Comparison of ENCODE assay signal across 10 cellular contexts in genomic region chr2:143177081-143177786, GRCh38. TPM values are rescaled to one million over a fixed set of nuclear protein-coding genes. Genes with fewer than 3 reads are reported as not detected.
A peak's percentile ranks its signal among the peaks of the same experiment; 100 is the strongest.
DNase-seq lines count a peak whose midpoint lies in the region; ATAC-seq and TF ChIP-seq lines count a peak whose summit lies in the region.
"Had no signal": no experiment of that assay in that cellular context is flagged by ENCODE, and none has a peak within 500 bp of the region (broad histone marks: within the 10 kb centered on the region; RNA-seq: fewer than 3 reads in every experiment).

No MANE protein-coding gene starts in this region.

- peaks cover 59 to 88% (median 78%) of the 10 kb centered on the region in 3 donors for H3K4me1 Mint-ChIP-seq in CD8-positive, alpha-beta memory T cell

- no peak for TF ChIP-seq CTCF in body of pancreas (IDR thresholded peaks at IDR 0.05)

- peak overlapping the region; percentile 17 for H3K27ac ChIP-seq in CD8-positive, alpha-beta memory T cell (ENCODE audit: low read depth, low read length)
- H3K27ac ChIP-seq in effector memory CD4-positive, alpha-beta T cell (ENCODE audit: insufficient read depth, low read length, poor library complexity, severe bottlenecking) = peak overlapping the region; percentile 57
- no peak overlapping the region for H3K27ac ChIP-seq in body of pancreas
- H3K27ac ChIP-seq: HL-60 had no signal

- peaks cover 40% of the 10 kb centered on the region for H3K4me1 ChIP-seq in CD8-positive, alpha-beta memory T cell (ENCODE audit: insufficient read depth, low read length)
- no peaks in the 10 kb centered on the region for H3K4me1 ChIP-seq in effector memory CD4-positive, alpha-beta T cell (ENCODE audit: control insufficient read depth, insufficient read depth, low read length, poor library complexity, severe bottlenecking)
- no peaks in the 10 kb centered on the region for H3K4me1 ChIP-seq in body of pancreas

- H3K27me3 ChIP-seq in CD8-positive, alpha-beta memory T cell (ENCODE audit: insufficient read depth, low read length, poor library complexity, severe bottlenecking) = no peaks in the 10 kb centered on the region
- no peaks in the 10 kb centered on the region for H3K27me3 ChIP-seq in effector memory CD4-positive, alpha-beta T cell (replicated peaks; ENCODE audit: control insufficient read depth, insufficient read depth, low read length, poor library complexity, severe bottlenecking)
- no peaks in the 10 kb centered on the region for H3K27me3 ChIP-seq in body of pancreas

- intact Hi-C loops in body of pancreas (cut with DNase I) = no loop called here

- no peaks in the 10 kb centered on the region for H3K36me3 ChIP-seq in CD8-positive, alpha-beta memory T cell (ENCODE audit: insufficient read depth, low read length)
- H3K36me3 ChIP-seq in effector memory CD4-positive, alpha-beta T cell (ENCODE audit: control insufficient read depth, insufficient read depth, low read length) = peaks cover 4% of the 10 kb centered on the region
- no peaks in the 10 kb centered on the region for H3K36me3 ChIP-seq in body of pancreas (replicated peaks in 1 of 2; ENCODE audit: insufficient read depth in 1 of 2, low read depth in 2 of 2)

- peaks cover 15 to 37% (median 18%) of the 10 kb centered on the region in 3 donors for H3K36me3 Mint-ChIP-seq in CD8-positive, alpha-beta memory T cell

- H3K9me3 ChIP-seq in CD8-positive, alpha-beta memory T cell (ENCODE audit: low read length) = peaks cover 4% of the 10 kb centered on the region
- no peaks in the 10 kb centered on the region for H3K9me3 ChIP-seq in effector memory CD4-positive, alpha-beta T cell (ENCODE audit: control insufficient read depth, low read length)
- no peaks in the 10 kb centered on the region for H3K9me3 ChIP-seq in body of pancreas

- ATAC-seq in GM19395 (IDR thresholded peaks at IDR 0.05; ENCODE audit: unreplicated experiment) (peak; percentile 99), HG03280 (IDR thresholded peaks at IDR 0.05; ENCODE audit: unreplicated experiment) (peak; percentile 87), body of pancreas (no peak)

- no peak for TF ChIP-seq POLR2A in body of pancreas (IDR thresholded peaks at IDR 0.05)

- no peaks in the 10 kb centered on the region for H3K27me3 Mint-ChIP-seq in CD8-positive, alpha-beta memory T cell

- WGBS in body of pancreas, 2 donors = 65 to 70% methylated on average over 5 of the region's 5 CpGs

- H3K27ac Mint-ChIP-seq in CD8-positive, alpha-beta memory T cell = peak overlapping the region; percentile 91 to 99 (median 97)

- H3K9me3 Mint-ChIP-seq in CD8-positive, alpha-beta memory T cell = peaks cover 0 to 9% (median 3%) of the 10 kb centered on the region in 5 donors

- POLR2A ChIA-PET in CD8-positive, alpha-beta memory T cell (lab: Charles Lee) = interaction anchor here (0.6 kb wide), 1 partner anchor 36 kb away, joined by 3 read pairs; no protein-coding TSS in a partner anchor

- CTCF ChIA-PET in CD8-positive, alpha-beta memory T cell (lab: Charles Lee) = interaction anchor here (0.9 to 1.5 kb wide), 3 partner anchors 16 to 143 kb away, joined by 3 read pairs; no protein-coding TSS in a partner anchor

- H3K4me3 ChIP-seq in CD8-positive, alpha-beta memory T cell (ENCODE audit: low read length) = peak overlapping the region; percentile 24
- H3K4me3 ChIP-seq in effector memory CD4-positive, alpha-beta T cell (ENCODE audit: insufficient read depth, low read depth, low read length, poor library complexity, severe bottlenecking) = peak overlapping the region; percentile 34
- H3K4me3 ChIP-seq in body of pancreas = no peak overlapping the region

- peak overlapping the region; percentile 79 to 90 (median 86) for H3K4me3 Mint-ChIP-seq in CD8-positive, alpha-beta memory T cell

- DNase-seq in CD8-positive, alpha-beta memory T cell = peak in 2 of 5 donors; percentile 12 to 16
- no peak for DNase-seq in effector memory CD4-positive, alpha-beta T cell
- DNase-seq in Ammon's horn (ENCODE audit: low spot score) (no peak), KG1 (lab: John Stamatoyannopoulos, UW) (no peak), body of pancreas (no peak), cortex of kidney (lab: John Stamatoyannopoulos, UW) (no peak)

RNA-seq across cellular contexts. Expression of gene ARHGAP15, which starts 48.0 kb away (rescaled TPM):
- total RNA-seq in CD8-positive, alpha-beta memory T cell = 10 to 100 TPM; 41.3 to 41.4 TPM
- polyA plus RNA-seq in CD8-positive, alpha-beta memory T cell = 328 TPM
- total RNA-seq in body of pancreas = 1 to 10 TPM in 1 of 2 donors, not detected in 1; 1.3 TPM
- total RNA-seq: bronchial epithelial cell had no signal

Comparison
In these comparisons a context has a peak if more than half of its experiments do, and no peak if none do; other contexts are left out.
1. H3K27ac ChIP-seq: peak in CD8-positive, alpha-beta memory T cell (single experiment) and effector memory CD4-positive, alpha-beta T cell (single experiment); none in body of pancreas (0 of 4).
2. H3K4me3 ChIP-seq: peak in CD8-positive, alpha-beta memory T cell (single experiment) and effector memory CD4-positive, alpha-beta T cell (single experiment); none in body of pancreas (0 of 2).
3. RNA of gene ARHGAP15, which starts 48.0 kb away (total RNA-seq): 41.3 to 41.4 TPM in CD8-positive, alpha-beta memory T cell; 1.3 TPM in body of pancreas; every median in the first group is over 10 times any median in the second.